Comparison of ENCODE assay signal across 8 cellular contexts in genomic region chrX:18674788-18675735, GRCh38. TPM values are rescaled to one million over a fixed set of nuclear protein-coding genes. Genes with fewer than 3 reads are reported as not detected.
DNase-seq lines count a peak whose midpoint lies in the region; ATAC-seq and TF ChIP-seq lines count a peak whose summit lies in the region.

No MANE protein-coding gene starts in this region.

- H3K4me3 ChIP-seq in GM23248 (peak overlapping the region; percentile 87), osteoblast (ENCODE audit: insufficient read depth, low read length) (peak overlapping the region; percentile 76), thoracic aorta (peak overlapping the region; percentile 83)

- H2AFZ ChIP-seq in GM23248: peak overlapping the region; percentile 92
- H2AFZ ChIP-seq in osteoblast (ENCODE audit: low read length): peak overlapping the region; percentile 91

- H4K20me1 ChIP-seq in GM23248 (ENCODE audit: insufficient read depth): no peaks in the 10 kb centered on the region
- no peaks in the 10 kb centered on the region for H4K20me1 ChIP-seq in osteoblast (ENCODE audit: insufficient read depth, low read length)

- H3K36me3 ChIP-seq in GM23248 (ENCODE audit: low read depth) (no peaks in the 10 kb centered on the region), KOPT-K1 (ENCODE audit: insufficient read depth, low read length) (no peaks in the 10 kb centered on the region), osteoblast (ENCODE audit: insufficient read depth, low read length) (no peaks in the 10 kb centered on the region), thoracic aorta (no peaks in the 10 kb centered on the region)

- H3K4me2 ChIP-seq in GM23248 (ENCODE audit: unreplicated experiment) (peak overlapping the region; percentile 78), osteoblast (ENCODE audit: insufficient read depth, low read length) (peak overlapping the region; percentile 79)

- H3K79me2 ChIP-seq in GM23248 (ENCODE audit: insufficient read depth) (no peaks in the 10 kb centered on the region), osteoblast (ENCODE audit: insufficient read depth, low read length) (no peaks in the 10 kb centered on the region)

- TF ChIP-seq CTCF in osteoblast (IDR thresholded peaks at IDR 0.05; ENCODE audit: extremely low read depth, low read depth, low read length): no peak
- TF ChIP-seq CTCF in thoracic aorta (IDR thresholded peaks at IDR 0.05): no peak

- H3K9me2 ChIP-seq in GM23248 (ENCODE audit: insufficient read depth): no peaks in the 10 kb centered on the region

- peak; percentile 87 for DNase-seq in G401 (ENCODE audit: low spot score)
- DNase-seq in GM23248: peak; percentile 80
- peak; percentile 75 for DNase-seq in SK-N-DZ (ENCODE audit: low spot score)
- DNase-seq in activated naive CD4-positive, alpha-beta T cell treated with anti-CD3 and anti-CD28 coated beads, Interleukin-2, amount 50 U/mL, for 16 hours: peak; percentile 74
- DNase-seq in glomerular visceral epithelial cell (ENCODE audit: extremely low spot score): peak; percentile 81
- DNase-seq in osteoblast (ENCODE audit: insufficient read length, low spot score, missing footprints): peak; percentile 92
- DNase-seq in thoracic aorta (ENCODE audit: low spot score): no peak

- no peaks in the 10 kb centered on the region for H3K4me1 ChIP-seq in GM23248 (ENCODE audit: insufficient read depth)
- peaks cover 3% of the 10 kb centered on the region for H3K4me1 ChIP-seq in osteoblast (ENCODE audit: insufficient read depth, low read length)
- no peaks in the 10 kb centered on the region for H3K4me1 ChIP-seq in thoracic aorta (ENCODE audit: control insufficient read depth in 1 of 2, low read depth in 2 of 2)

- H3F3A ChIP-seq in GM23248 (ENCODE audit: insufficient read depth): no peaks in the 10 kb centered on the region

- in situ Hi-C loops in G401 (cut with HindIII; ENCODE audit: low sequenced_read_pairs) (no loop called here), GM23248 (cut with MboI) (no loop called here)

- H3K9ac ChIP-seq in GM23248: peak overlapping the region; percentile 86

- WGBS in GM23248 (ENCODE audit: low coverage in 1 of 2, low lambda C conversion rate in 2 of 2, missing lambda C conversion rate in 2 of 2), 2 experiments: 1 to 4% methylated on average over 36 to 42 of the region's 74 CpGs

- H3K27ac ChIP-seq in GM23248: peak overlapping the region; percentile 52
- peak overlapping the region; percentile 79 for H3K27ac ChIP-seq in KOPT-K1 (ENCODE audit: low read depth, low read length, poor library complexity, severe bottlenecking)
- peak overlapping the region; percentile 28 for H3K27ac ChIP-seq in osteoblast (ENCODE audit: low read depth, low read length)
- H3K27ac ChIP-seq in thoracic aorta: peak overlapping the region; percentile 80 to 81

- peak; percentile 79 for ATAC-seq in thoracic aorta (ENCODE audit: insufficient number of reproducible peaks, low FRiP score, low read depth)

- no peaks in the 10 kb centered on the region for H3K27me3 ChIP-seq in GM23248 (replicated peaks; ENCODE audit: insufficient read depth)
- no peaks in the 10 kb centered on the region for H3K27me3 ChIP-seq in osteoblast (ENCODE audit: insufficient read depth, low read length)
- no peaks in the 10 kb centered on the region for H3K27me3 ChIP-seq in thoracic aorta (replicated peaks; ENCODE audit: insufficient read depth)

- H3K9me3 ChIP-seq in GM23248 (ENCODE audit: low read depth): no peaks in the 10 kb centered on the region
- no peaks in the 10 kb centered on the region for H3K9me3 ChIP-seq in KOPT-K1 (ENCODE audit: insufficient read depth, low read length, poor library complexity, severe bottlenecking)
- no peaks in the 10 kb centered on the region for H3K9me3 ChIP-seq in osteoblast (ENCODE audit: low read depth, low read length)
- no peaks in the 10 kb centered on the region for H3K9me3 ChIP-seq in thoracic aorta

RNA-seq across cellular contexts. Expression of gene RS1, which starts 3.2 kb away (rescaled TPM):
- not detected in 2 replicates for total RNA-seq in G401 (2014; rRNA removed; shearing (Covaris generic))
- not detected in 2 replicates for total RNA-seq in GM23248 (2014; rRNA removed; shearing (Covaris generic))
- polyA plus RNA-seq in GM23248 (2016; fragmentation: Nextera tagmentation; extraction: Ambion mirVana): not detected in 2 replicates
- polyA plus RNA-seq in SK-N-DZ (2014; cell fraction: cytosol; rRNA removed): not detected in 2 replicates
- not detected in 2 replicates for polyA plus RNA-seq in SK-N-DZ (2014; cell fraction: nucleus; rRNA removed)
- total RNA-seq in osteoblast (not detected in 2 replicates), thoracic aorta (not detected)

RNA-seq across cellular contexts. Expression of gene PPEF1, which starts 32.4 kb away (rescaled TPM):
- not detected in 2 replicates for total RNA-seq in G401 (2014; rRNA removed; shearing (Covaris generic))
- not detected in 2 replicates for total RNA-seq in GM23248 (2014; rRNA removed; shearing (Covaris generic))
- not detected in 2 replicates for polyA plus RNA-seq in GM23248 (2016; fragmentation: Nextera tagmentation; extraction: Ambion mirVana)
- polyA plus RNA-seq in SK-N-DZ (2014; cell fraction: cytosol; rRNA removed): 1.3 and 1.9 TPM in 2 replicates
- polyA plus RNA-seq in SK-N-DZ (2014; cell fraction: nucleus; rRNA removed): 0.88 and 2.4 TPM in 2 replicates
- total RNA-seq in osteoblast (under 0.01 TPM in 2 replicates), thoracic aorta (not detected)

Comparison
In these comparisons a context has a peak if more than half of its experiments do, and no peak if none do; other contexts are left out.
1. H3K27ac ChIP-seq: peak in every context shown above with its lines; median percentile 80 in thoracic aorta; 79 in KOPT-K1; 52 in GM23248; 28 in osteoblast.